ENCODE assay signal across 8 cellular contexts in the genomic region with DNA sequence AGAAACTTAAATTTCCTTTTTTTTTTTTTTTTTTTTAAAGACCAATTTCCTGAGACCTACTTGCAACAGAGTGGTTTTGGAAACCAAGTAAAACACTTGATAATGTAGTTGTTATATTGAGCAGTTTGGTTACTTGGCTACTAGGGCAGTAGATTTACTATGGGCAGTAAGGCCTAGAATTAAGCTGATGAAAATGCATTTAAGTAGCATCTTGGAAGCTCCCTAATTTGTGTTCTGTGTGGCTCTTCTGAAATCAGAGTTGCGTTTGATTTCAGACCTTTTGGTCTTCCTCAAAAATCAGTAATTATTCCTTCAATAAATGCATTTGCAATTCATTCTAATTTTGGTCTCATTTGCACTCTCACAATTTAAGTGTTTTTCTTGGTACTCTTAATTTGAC. TPM values are rescaled to one million over a fixed set of nuclear protein-coding genes. Genes with fewer than 3 reads are reported as not detected.
DNase-seq lines count a peak whose midpoint lies in the region; ATAC-seq and TF ChIP-seq lines count a peak whose summit lies in the region.

No MANE protein-coding gene starts in this region.

- POLR2A ChIA-PET in PC-3 (lab: Charles Lee; ENCODE audit: unreplicated experiment), result interaction anchor here (0.6 to 0.7 kb wide), 2 partner anchors 54 to 597 kb away, joined by 4 to 17 read pairs; no protein-coding TSS in a partner anchor

- peak overlapping the region; percentile 83 for H3K4me3 ChIP-seq in GM12865 (ENCODE audit: low read depth, low read length)
- peak overlapping the region; percentile 95 for H3K4me3 ChIP-seq in PC-3 (ENCODE audit: low read length)
- peak overlapping the region; percentile 93 to 99 (median 96) for H3K4me3 ChIP-seq in esophagus squamous epithelium
- H3K4me3 ChIP-seq in rectal smooth muscle tissue (ENCODE audit: low read length), result peak overlapping the region; percentile 58

- TF ChIP-seq POLR2A in esophagus squamous epithelium (IDR thresholded peaks at IDR 0.05), result no peak

- H3K27ac ChIP-seq in PC-3 (ENCODE audit: low read length) (peak overlapping the region; percentile 40), esophagus squamous epithelium (peak overlapping the region in 3 of 4 donors; percentile 85 to 92 (median 89)), rectal smooth muscle tissue (ENCODE audit: low read depth, low read length) (no peak overlapping the region)

- H3K9me3 ChIP-seq in PC-3 (ENCODE audit: low read length) (no peaks in the 10 kb centered on the region), esophagus squamous epithelium (no peaks in the 10 kb centered on the region)

- H2AFZ ChIP-seq in PC-3 (ENCODE audit: low read length), result peak overlapping the region; percentile 84

- DNase-seq in GM12865 (ENCODE audit: low read depth), result no peak
- DNase-seq in PC-3, result no peak
- no peak for DNase-seq in esophagus squamous epithelium (lab: John Stamatoyannopoulos, UW)
- no peak for DNase-seq in SKM-1 (lab: John Stamatoyannopoulos, UW; ENCODE audit: unreplicated experiment)

- peaks cover 31% of the 10 kb centered on the region for H3K79me2 ChIP-seq in PC-3 (ENCODE audit: low read length)

- H3K36me3 ChIP-seq in PC-3 (ENCODE audit: low read depth, low read length) (peaks cover 10% of the 10 kb centered on the region), esophagus squamous epithelium (peaks cover 0 to 23% (median 0%) of the 10 kb centered on the region in 3 donors), rectal smooth muscle tissue (ENCODE audit: control insufficient read depth, insufficient read depth, low read length) (peaks cover 2% of the 10 kb centered on the region)

- ATAC-seq in PC-3, result no peak
- ATAC-seq in HG03280 (IDR thresholded peaks at IDR 0.05; ENCODE audit: unreplicated experiment), result no peak
- no peak for ATAC-seq in HG03095 (IDR thresholded peaks at IDR 0.05; ENCODE audit: unreplicated experiment)
- ATAC-seq in GM18870 (IDR thresholded peaks at IDR 0.05; ENCODE audit: unreplicated experiment), result no peak

- peak overlapping the region; percentile 89 for H3K4me2 ChIP-seq in PC-3 (ENCODE audit: low read length)

- TSS peak; percentile 57 for BruUV-seq in PC-3 (replicated peaks; lab: Mats Ljungman, UMichigan)

- H3K9ac ChIP-seq in PC-3 (ENCODE audit: low read length) (peak overlapping the region; percentile 91), rectal smooth muscle tissue (ENCODE audit: low read length) (no peak overlapping the region)

- WGBS in esophagus squamous epithelium, 2 donors, result 17 to 33% methylated on average over 1 of the region's 1 CpG

- no peaks in the 10 kb centered on the region for H4K20me1 ChIP-seq in PC-3 (ENCODE audit: low read length)

- no peaks in the 10 kb centered on the region for H3F3A ChIP-seq in PC-3 (ENCODE audit: low read length, unreplicated experiment)

- H3K9me2 ChIP-seq in PC-3 (replicated peaks; ENCODE audit: low read length), result no peaks in the 10 kb centered on the region

- CTCF ChIA-PET in PC-3 (lab: Charles Lee), result no interaction called here

- intact Hi-C loops in PC-3 (cut with micrococcal nuclease) (no loop called here), esophagus squamous epithelium (cut with DNase I) (loop anchor here (5.0 kb wide), 1 partner anchor 50 kb away; no protein-coding TSS in a partner anchor)

- TF ChIP-seq CTCF in GM12865 (IDR thresholded peaks at IDR 0.05; ENCODE audit: insufficient read depth, low read depth, low read length, missing control alignments) (no peak), PC-3 (conservative IDR thresholded peaks at IDR 0.05; ENCODE audit: low read depth, low read length) (no peak), esophagus squamous epithelium (IDR thresholded peaks at IDR 0.05) (no peak)

- H3K4me1 ChIP-seq in PC-3 (ENCODE audit: insufficient read depth, low read length), result peaks cover 9% of the 10 kb centered on the region
- H3K4me1 ChIP-seq in esophagus squamous epithelium, result peaks cover 0 to 25% (median 3%) of the 10 kb centered on the region in 3 donors
- H3K4me1 ChIP-seq in rectal smooth muscle tissue (ENCODE audit: control insufficient read depth, insufficient read depth, low read length), result no peaks in the 10 kb centered on the region

- no peaks in the 10 kb centered on the region for H3K27me3 ChIP-seq in PC-3 (ENCODE audit: low read length)
- no peaks in the 10 kb centered on the region for H3K27me3 ChIP-seq in esophagus squamous epithelium
- no peaks in the 10 kb centered on the region for H3K27me3 ChIP-seq in rectal smooth muscle tissue (ENCODE audit: control insufficient read depth, insufficient read depth, low read length)

RNA-seq across cellular contexts. Expression of a gene that starts 0.8 kb away (rescaled TPM):
- total RNA-seq in PC-3 (2014; rRNA removed) (3.9 and 5.6 TPM in 2 replicates), esophagus squamous epithelium (1 to 10 TPM; 2.6 to 5.3 (median 3.6) TPM)

RNA-seq across cellular contexts. Expression of a gene that starts 6.5 kb away (rescaled TPM):
- total RNA-seq in PC-3 (2014; rRNA removed) (8.5 and 9.0 TPM in 2 replicates), esophagus squamous epithelium (10 to 100 TPM in 2 of 4 donors, 1 to 10 TPM in 2; 2.5 to 17.9 (median 9.8) TPM)
